ENCODE assay signal across 1 cellular context in the genomic region with DNA sequence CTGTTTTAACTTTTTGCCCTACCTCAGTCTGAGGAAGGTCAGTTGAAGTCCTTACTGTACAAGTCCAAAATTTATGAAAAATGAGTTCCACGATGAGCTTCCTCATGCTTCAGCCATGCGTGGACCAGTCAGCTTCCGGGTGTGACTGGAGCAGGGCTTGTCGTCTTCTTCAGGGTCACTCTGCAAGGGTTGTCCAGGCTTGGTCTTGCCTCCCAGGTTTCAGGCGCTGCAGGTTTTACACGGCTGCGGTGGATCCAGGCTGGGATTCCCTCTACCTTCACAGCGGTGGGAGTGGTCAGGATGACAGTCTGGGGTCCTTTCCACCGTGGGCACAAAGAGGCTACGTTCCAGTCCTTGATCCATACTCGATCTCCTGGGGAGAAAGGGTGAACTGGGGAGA. TPM values are rescaled to one million over a fixed set of nuclear protein-coding genes. Genes with fewer than 3 reads are reported as not detected.
"Had no signal": no experiment of that assay in that cellular context is flagged by ENCODE, and none has a peak within 500 bp of the region (broad histone marks: within the 10 kb centered on the region; RNA-seq: fewer than 3 reads in every experiment).

No MANE protein-coding gene starts in this region.

RNA-seq across cellular contexts. Expression of a gene that starts 41.9 kb away (rescaled TPM):
- total RNA-seq: activated CD8-positive, alpha-beta T cell treated with anti-CD3 and anti-CD28 coated beads, Interleukin-2, amount 10 ng/mL, durations not matched to agents 7 days and 5 days had no signal
